29 cellular contexts compared by ENCODE assay signal in genomic region chr2:235831755-235832154, GRCh38.
"Had no signal": no experiment of that assay in that cellular context is flagged by ENCODE, and none has a peak within 500 bp of the region (broad histone marks: within the 10 kb centered on the region; RNA-seq: fewer than 3 reads in every experiment).

No MANE protein-coding gene starts in this region.

- H3K9me3 ChIP-seq: stomach, suprapubic skin, testis, thoracic aorta, thyroid gland, tibial artery, tibial nerve, transverse colon, upper lobe of left lung, upper lobe of right lung, uterus, vagina had no signal

- FAIRE-seq: urothelium cell line had no signal

- H3K36me3 Mint-ChIP-seq: stimulated activated memory B cell treated with anti-CD40 and anti-IgM and Interleukin-4, amounts not matched to agents 10 μg/mL and 1 μg/mL and 100 μg/mL, for 72 hours; stimulated activated naive B cell treated with anti-CD40 and anti-IgM and Interleukin-4, amounts not matched to agents 10 μg/mL and 1 μg/mL and 100 μg/mL, for 72 hours had no signal

- H3K27me3 Mint-ChIP-seq: stimulated activated memory B cell treated with anti-CD40 and anti-IgM and Interleukin-4, amounts not matched to agents 10 μg/mL and 1 μg/mL and 100 μg/mL, for 72 hours; stimulated activated naive CD8-positive, alpha-beta T cell treated with anti-CD3 and anti-CD28 coated beads, Interleukin-15, Interleukin-2, amounts not matched to agents 100 ng/mL and 50 ng/mL, for 24 hours; type B pancreatic cell had no signal

- H3K9me3 Mint-ChIP-seq: stimulated activated effector memory CD8-positive, alpha-beta T cell treated with anti-CD3 and anti-CD28 coated beads, Interleukin-12 subunit alpha, Interleukin-12 subunit beta, amount 100 ng/mL, for 72 hours; stimulated activated memory B cell treated with anti-CD40 and anti-IgM and Interleukin-4, amounts not matched to agents 10 μg/mL and 1 μg/mL and 100 μg/mL, for 72 hours; stimulated activated naive B cell treated with anti-CD40 and anti-IgM and Interleukin-4, amounts not matched to agents 10 μg/mL and 1 μg/mL and 100 μg/mL, for 72 hours; stimulated activated naive CD8-positive, alpha-beta T cell treated with anti-CD3 and anti-CD28 coated beads, Interleukin-15, amount 100 ng/mL, for 72 hours; stimulated activated naive CD8-positive, alpha-beta T cell treated with anti-CD3 and anti-CD28 coated beads, Interleukin-15, Interleukin-2, amounts not matched to agents 100 ng/mL and 50 ng/mL, for 24 hours; type B pancreatic cell had no signal

- H3K27me3 ChIP-seq: stomach, suprapubic skin, testis, thyroid gland, tibial artery, tibial nerve, transverse colon, upper lobe of left lung, upper lobe of right lung, uterus, vagina had no signal

- DNase-seq: stimulated activated CD4-positive, alpha-beta T cell treated with anti-CD3 and anti-CD28 coated beads, Interleukin-2, amount 100 ng/mL, for 48 hours; stimulated activated CD4-positive, alpha-beta T cell treated with anti-CD3 and anti-CD28 coated beads, Interleukin-4, amount 100 ng/mL, for 1 hour; stimulated activated CD4-positive, alpha-beta T cell treated with anti-CD3 and anti-CD28 coated beads, Interleukin-4, amount 100 ng/mL, for 24 hours; stimulated activated CD4-positive, alpha-beta T cell treated with anti-CD3 and anti-CD28 coated beads, Interleukin-4, amount 100 ng/mL, for 4 hours; stimulated activated CD8-positive, alpha-beta memory T cell treated with anti-CD3 and anti-CD28 coated beads, Interleukin-4, amount 100 ng/mL, for 48 hours; stimulated activated naive B cell treated with anti-CD40 and anti-IgM and Interleukin-4, amounts not matched to agents 10 μg/mL and 1 μg/mL and 100 μg/mL, for 72 hours; stimulated activated naive CD4-positive, alpha-beta T cell; stimulated activated naive CD4-positive, alpha-beta T cell treated with Interleukin-2 at 50 U/mL for 16 hours; stimulated activated naive CD8-positive, alpha-beta T cell treated with anti-CD3 and anti-CD28 coated beads, Interleukin-15, amount 100 ng/mL, for 72 hours; stimulated activated naive CD8-positive, alpha-beta T cell treated with anti-CD3 and anti-CD28 coated beads, Interleukin-15, Interleukin-2, amounts not matched to agents 100 U/mL and 50 U/mL, for 24 hours; stomach; substantia nigra; testis; thyroid gland; tibial artery; transverse colon; trophoblast cell; upper lobe of left lung; upper lobe of right lung; uterus had no signal

- H3K27ac ChIP-seq: stomach, suprapubic skin, testis, thoracic aorta, thyroid gland, tibial artery, tibial nerve, transverse colon, upper lobe of left lung, upper lobe of right lung, uterus, vagina had no signal

- H3K4me3 ChIP-seq: stomach, suprapubic skin, testis, thoracic aorta, thyroid gland, tibial artery, tibial nerve, transverse colon, upper lobe of left lung, upper lobe of right lung, uterus, vagina had no signal

- ATAC-seq: stimulated activated effector memory CD8-positive, alpha-beta T cell treated with anti-CD3 and anti-CD28 coated beads, Interleukin-12 subunit alpha, Interleukin-12 subunit beta, amount 100 ng/mL, for 72 hours; stimulated activated memory B cell treated with anti-CD40 and anti-IgM and Interleukin-4, amounts not matched to agents 10 μg/mL and 1 μg/mL and 100 μg/mL, for 72 hours; stimulated activated naive B cell treated with anti-CD40 and anti-IgM and Interleukin-4, amounts not matched to agents 10 μg/mL and 1 μg/mL and 100 μg/mL, for 72 hours; stimulated activated naive CD8-positive, alpha-beta T cell treated with anti-CD3 and anti-CD28 coated beads, Interleukin-15, amount 100 ng/mL, for 72 hours; stimulated activated naive CD8-positive, alpha-beta T cell treated with anti-CD3 and anti-CD28 coated beads, Interleukin-15, Interleukin-2, amounts not matched to agents 100 U/mL and 50 U/mL, for 24 hours; upper lobe of right lung had no signal

- H3K4me1 ChIP-seq: stomach, suprapubic skin, testis, tibial artery, tibial nerve, transverse colon, upper lobe of left lung, upper lobe of right lung, uterus, vagina had no signal

- H3K4me1 Mint-ChIP-seq: stimulated activated effector memory CD8-positive, alpha-beta T cell treated with anti-CD3 and anti-CD28 coated beads, Interleukin-12 subunit alpha, Interleukin-12 subunit beta, amount 100 ng/mL, for 72 hours; stimulated activated memory B cell treated with anti-CD40 and anti-IgM and Interleukin-4, amounts not matched to agents 10 μg/mL and 1 μg/mL and 100 μg/mL, for 72 hours; stimulated activated naive B cell treated with anti-CD40 and anti-IgM and Interleukin-4, amounts not matched to agents 10 μg/mL and 1 μg/mL and 100 μg/mL, for 72 hours; stimulated activated naive CD8-positive, alpha-beta T cell treated with anti-CD3 and anti-CD28 coated beads, Interleukin-15, amount 100 ng/mL, for 72 hours had no signal

- H3K36me3 ChIP-seq: thyroid gland, transverse colon, upper lobe of right lung, uterus, vagina had no signal

- H3K27ac Mint-ChIP-seq: stimulated activated effector memory CD8-positive, alpha-beta T cell treated with anti-CD3 and anti-CD28 coated beads, Interleukin-12 subunit alpha, Interleukin-12 subunit beta, amount 100 ng/mL, for 72 hours; stimulated activated memory B cell treated with anti-CD40 and anti-IgM and Interleukin-4, amounts not matched to agents 10 μg/mL and 1 μg/mL and 100 μg/mL, for 72 hours; stimulated activated naive B cell treated with anti-CD40 and anti-IgM and Interleukin-4, amounts not matched to agents 10 μg/mL and 1 μg/mL and 100 μg/mL, for 72 hours; stimulated activated naive CD8-positive, alpha-beta T cell treated with anti-CD3 and anti-CD28 coated beads, Interleukin-15, amount 100 ng/mL, for 72 hours; stimulated activated naive CD8-positive, alpha-beta T cell treated with anti-CD3 and anti-CD28 coated beads, Interleukin-15, Interleukin-2, amounts not matched to agents 100 ng/mL and 50 ng/mL, for 24 hours; type B pancreatic cell had no signal

- H3K4me3 Mint-ChIP-seq: stimulated activated effector memory CD8-positive, alpha-beta T cell treated with anti-CD3 and anti-CD28 coated beads, Interleukin-12 subunit alpha, Interleukin-12 subunit beta, amount 100 ng/mL, for 72 hours; stimulated activated memory B cell treated with anti-CD40 and anti-IgM and Interleukin-4, amounts not matched to agents 10 μg/mL and 1 μg/mL and 100 μg/mL, for 72 hours; stimulated activated naive B cell treated with anti-CD40 and anti-IgM and Interleukin-4, amounts not matched to agents 10 μg/mL and 1 μg/mL and 100 μg/mL, for 72 hours; stimulated activated naive CD8-positive, alpha-beta T cell treated with anti-CD3 and anti-CD28 coated beads, Interleukin-15, amount 100 ng/mL, for 72 hours; stimulated activated naive CD8-positive, alpha-beta T cell treated with anti-CD3 and anti-CD28 coated beads, Interleukin-15, Interleukin-2, amounts not matched to agents 100 ng/mL and 50 ng/mL, for 24 hours; type B pancreatic cell had no signal
